In the genomic region with DNA sequence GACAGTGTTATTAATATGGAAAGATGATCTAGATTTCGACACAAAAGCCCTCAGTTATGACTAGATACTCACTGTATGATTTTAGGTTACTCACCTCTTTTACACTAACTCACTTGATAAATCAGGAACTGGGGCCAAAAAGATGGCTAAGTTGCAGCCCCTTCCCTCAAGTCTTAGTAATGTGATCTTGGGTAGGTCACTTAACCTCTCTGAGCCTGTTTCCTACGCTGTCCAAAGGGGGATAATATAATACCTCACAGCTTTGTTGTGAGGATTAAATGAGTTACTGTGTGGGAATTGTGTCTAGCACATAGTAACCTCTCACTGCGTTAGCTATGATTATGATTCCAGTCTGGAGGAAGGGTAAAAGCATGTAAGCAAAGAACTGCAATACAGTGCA, we compare ENCODE assay signal across 9 cellular contexts. TPM values are rescaled to one million over a fixed set of nuclear protein-coding genes. Genes with fewer than 3 reads are reported as not detected.
DNase-seq lines count a peak whose midpoint lies in the region; ATAC-seq and TF ChIP-seq lines count a peak whose summit lies in the region.
"Had no signal": no experiment of that assay in that cellular context is flagged by ENCODE, and none has a peak within 500 bp of the region (broad histone marks: within the 10 kb centered on the region; RNA-seq: fewer than 3 reads in every experiment).

No MANE protein-coding gene starts in this region.

- no peak for ATAC-seq in GM18870 (IDR thresholded peaks at IDR 0.05; ENCODE audit: unreplicated experiment)

- H3K4me1 ChIP-seq in MM.1S (ENCODE audit: low read length) (peaks cover 28% of the 10 kb centered on the region), mammary epithelial cell (ENCODE audit: insufficient read depth, low read length) (peaks cover 29% of the 10 kb centered on the region), neuron (ENCODE audit: insufficient read depth, low read length) (peaks cover 27% of the 10 kb centered on the region)

- intact Hi-C loops in mammary epithelial cell (cut with micrococcal nuclease): no loop called here

- no peak overlapping the region for H3K9ac ChIP-seq in MM.1S (ENCODE audit: low read length)
- no peak overlapping the region for H3K9ac ChIP-seq in mammary epithelial cell (ENCODE audit: insufficient read depth, low read length)

- H4K20me1 ChIP-seq in MM.1S (ENCODE audit: insufficient read depth, low read length): no peaks in the 10 kb centered on the region
- H4K20me1 ChIP-seq in mammary epithelial cell (ENCODE audit: insufficient read depth, low read length): no peaks in the 10 kb centered on the region

- TF ChIP-seq CTCF in GM12865 (IDR thresholded peaks at IDR 0.05; ENCODE audit: insufficient read depth, low read depth, low read length, missing control alignments) (no peak), MM.1S (IDR thresholded peaks at IDR 0.05; ENCODE audit: low read length) (no peak), mammary epithelial cell (conservative IDR thresholded peaks at IDR 0.05 in 1 of 2, IDR thresholded peaks at IDR 0.05 in 1 of 2; ENCODE audit: extremely low read depth in 1 of 2, insufficient read depth in 1 of 2, low read depth in 1 of 2, low read length in 2 of 2) (no peak), WERI-Rb-1 (IDR thresholded peaks at IDR 0.05; ENCODE audit: low read depth, low read length) (no peak), GM10266 (IDR thresholded peaks at IDR 0.05; ENCODE audit: control insufficient read depth, insufficient read depth, low read depth, missing control alignments) (no peak)

- CTCF ChIA-PET in mammary epithelial cell (lab: Charles Lee; ENCODE audit: low non-redundant PET): no interaction called here

- WGBS in mammary epithelial cell (ENCODE audit: low coverage, missing lambda C conversion rate): 100% methylated on average over 3 of the region's 3 CpGs

- H3K27me3 ChIP-seq in MM.1S (replicated peaks; ENCODE audit: insufficient read depth, low read length): no peaks in the 10 kb centered on the region
- H3K27me3 ChIP-seq in mammary epithelial cell (ENCODE audit: insufficient read depth, low read length): no peaks in the 10 kb centered on the region
- H3K27me3 ChIP-seq in neuron (ENCODE audit: insufficient read depth, low read length): no peaks in the 10 kb centered on the region
- H3K27me3 ChIP-seq in WERI-Rb-1 (ENCODE audit: insufficient read depth, low read depth, severe bottlenecking): no peaks in the 10 kb centered on the region
- H3K27me3 ChIP-seq: pancreas had no signal

- H3K9me2 ChIP-seq in MM.1S (replicated peaks; ENCODE audit: insufficient read depth, low read length): no peaks in the 10 kb centered on the region

- H3K27ac ChIP-seq in MM.1S (ENCODE audit: low read length) (no peak overlapping the region), mammary epithelial cell (ENCODE audit: insufficient read depth, low read depth, low read length) (no peak overlapping the region), WERI-Rb-1 (no peak overlapping the region)

- peak overlapping the region; percentile 92 for H3K4me2 ChIP-seq in MM.1S (ENCODE audit: low read depth, low read length)
- H3K4me2 ChIP-seq in mammary epithelial cell (ENCODE audit: insufficient read depth, low read depth, low read length): peak overlapping the region; percentile 86

- H3K36me3 ChIP-seq in MM.1S (replicated peaks; ENCODE audit: insufficient read depth, low read length) (no peaks in the 10 kb centered on the region; the same call in 1 of the 2 replicates), mammary epithelial cell (ENCODE audit: insufficient read depth, low read length) (peaks cover 3% of the 10 kb centered on the region), neuron (ENCODE audit: insufficient read depth, low read length) (peaks cover 17% of the 10 kb centered on the region), WERI-Rb-1 (peaks cover 43% of the 10 kb centered on the region)
- H3K36me3 ChIP-seq: pancreas had no signal

- in situ Hi-C loops in mammary epithelial cell (cut with MboI; ENCODE audit: low sequenced_read_pairs in 2 of 2): no loop called here

- no peak for DNase-seq in GM12865 (ENCODE audit: low read depth)
- no peak for DNase-seq in MM.1S
- DNase-seq in mammary epithelial cell: no peak
- DNase-seq in WERI-Rb-1: no peak
- no peak for DNase-seq in GM10266 (ENCODE audit: extremely low spot score)
- DNase-seq: NCI-H1092 had no signal

- H3K9me3 ChIP-seq in MM.1S (replicated peaks; ENCODE audit: insufficient read depth, low read length) (no peaks in the 10 kb centered on the region), mammary epithelial cell (replicated peaks; ENCODE audit: insufficient read depth, low read length) (no peaks in the 10 kb centered on the region), neuron (ENCODE audit: low read length) (peaks cover 3% of the 10 kb centered on the region), WERI-Rb-1 (ENCODE audit: severe bottlenecking) (no peaks in the 10 kb centered on the region)
- H3K9me3 ChIP-seq: pancreas had no signal

- no TSS peak for BruUV-seq in mammary epithelial cell (replicated peaks; lab: Mats Ljungman, UMichigan)

- no peaks in the 10 kb centered on the region for H3F3A ChIP-seq in MM.1S (ENCODE audit: insufficient read depth, low read length)

- H3K79me2 ChIP-seq in MM.1S (ENCODE audit: low read length) (peaks cover 100% of the 10 kb centered on the region), mammary epithelial cell (ENCODE audit: insufficient read depth, low read length) (peaks cover 99% of the 10 kb centered on the region)

- dilution Hi-C loops in mammary epithelial cell (cut with HindIII; ENCODE audit: low sequenced_read_pairs): no loop called here

- H2AFZ ChIP-seq in MM.1S (ENCODE audit: low read length): no peak overlapping the region
- no peak overlapping the region for H2AFZ ChIP-seq in mammary epithelial cell (ENCODE audit: low read depth, low read length)
- H2AFZ ChIP-seq in neuron (ENCODE audit: low read depth, low read length): no peak overlapping the region

- H3K4me3 ChIP-seq in GM12865 (ENCODE audit: low read depth, low read length) (peak overlapping the region; percentile 65), MM.1S (ENCODE audit: low read length) (peak overlapping the region; percentile 99; the same call in 1 of the 2 replicates), mammary epithelial cell (replicated peaks in 1 of 3; ENCODE audit: insufficient read depth in 1 of 3, low read depth in 2 of 3, low read length in 3 of 3) (peak overlapping the region in 2 of 3 experiments; percentile 88 to 97), neuron (ENCODE audit: low read length) (peak overlapping the region; percentile 96), WERI-Rb-1 (ENCODE audit: low read depth, low read length) (no peak overlapping the region)

RNA-seq across cellular contexts. Expression of a gene that starts 1.3 kb away (rescaled TPM):
- 10 to 100 TPM; 18.0 to 24.3 TPM for total RNA-seq in mammary epithelial cell
- 20.4 TPM for polyA plus RNA-seq in mammary epithelial cell
- 25.5 TPM for polyA minus RNA-seq in mammary epithelial cell

RNA-seq across cellular contexts. Expression of a gene that starts 1.6 kb away (rescaled TPM):
- 10 to 100 TPM; 18.3 to 32.7 TPM for total RNA-seq in mammary epithelial cell
- polyA plus RNA-seq in mammary epithelial cell: 17.0 TPM
- 25.0 TPM for polyA minus RNA-seq in mammary epithelial cell
